37 cellular contexts compared by ENCODE assay signal in genomic region chr13:29239653-29240525, GRCh38.
"Had no signal": no experiment of that assay in that cellular context is flagged by ENCODE, and none has a peak within 500 bp of the region (broad histone marks: within the 10 kb centered on the region; RNA-seq: fewer than 3 reads in every experiment).

No MANE protein-coding gene starts in this region.

- H3K4me3 ChIP-seq: adrenal gland, body of pancreas, breast epithelium, K562, MG63, PC-9 had no signal

- ATAC-seq: activated naive CD4-positive, alpha-beta T cell treated with anti-CD3 and anti-CD28 coated beads, Interleukin-2, amount 50 U/mL, for 72 hours; activated T-cell treated with anti-CD3 and anti-CD28 coated beads, Interleukin-2, amount 50 U/mL, for 4 hours; body of pancreas; K562; Right ventricle myocardium inferior; SK-N-SH treated with all-trans-retinoic acid at 6 μM for 48 hours; T-cell had no signal

- H3K27ac ChIP-seq: adrenal gland, body of pancreas, breast epithelium, PC-9, RWPE1, VCaP had no signal

- H3K36me3 ChIP-seq: adrenal gland, breast epithelium, MG63 had no signal

- H3K4me2 ChIP-seq: PC-9 had no signal

- DNase-seq: activated B cell treated with CpG ODN at 0.5 μM for 24 hours; activated CD4-positive, alpha-beta memory T cell treated with anti-CD3 and anti-CD28 coated beads for 36 hours; activated CD4-positive, alpha-beta T cell treated with anti-CD3 and anti-CD28 coated beads for 4 hours; activated CD4-positive, alpha-beta T cell treated with anti-CD3 and anti-CD28 coated beads, Interleukin-2, amount 50 U/mL, for 1 hour; activated CD4-positive, CD25-positive, alpha-beta regulatory T cell treated with anti-CD3 and anti-CD28 coated beads, Interleukin-2, amount 50 U/mL, for 72 hours; activated CD8-positive, alpha-beta memory T cell treated with anti-CD3 and anti-CD28 coated beads, Interleukin-2, amount 50 U/mL, for 4 hours; activated gamma-delta T cell treated with Interleukin-2 at 50 U/mL for 16 hours; activated naive CD4-positive, alpha-beta T cell treated with anti-CD3 and anti-CD28 coated beads for 36 hours; activated T-cell treated with anti-CD3 and anti-CD28 coated beads for 4 hours; activated T-cell treated with anti-CD3 and anti-CD28 coated beads, Interleukin-2, amount 50 U/mL, for 4 hours; adrenal gland; body of pancreas; cerebellar nuclear complex; Kasumi-1; MG63; MV-4-11; NCI-H1092; NCI-H1436 treated with DMSO at 0.1 percent for 48 hours; NCI-H1694 treated with DMSO at 0.1 percent for 48 hours; NCI-H2029; NCI-H2171 treated with DMSO at 0.1 percent for 48 hours; NCI-H2227 treated with DMSO at 0.1 percent for 48 hours; NCI-H446; NCI-H524 treated with DMSO at 0.1 percent for 48 hours; NK-92 treated with Interleukin-12 subunit alpha and Interleukin-12 subunit beta, amount 100 ng/mL, for 24 hours; PC-9; SIG-M5; T-cell; T-helper 2 cell; T-helper 9 cell had no signal

- H2AFZ ChIP-seq: PC-9 had no signal

- H3K9me3 ChIP-seq: adrenal gland, body of pancreas, breast epithelium, MG63 had no signal

- H3K4me1 ChIP-seq: adrenal gland, body of pancreas, breast epithelium had no signal

- H3K27me3 ChIP-seq: adrenal gland, body of pancreas had no signal
